ENCODE assay signal across 8 cellular contexts in the genomic region with DNA sequence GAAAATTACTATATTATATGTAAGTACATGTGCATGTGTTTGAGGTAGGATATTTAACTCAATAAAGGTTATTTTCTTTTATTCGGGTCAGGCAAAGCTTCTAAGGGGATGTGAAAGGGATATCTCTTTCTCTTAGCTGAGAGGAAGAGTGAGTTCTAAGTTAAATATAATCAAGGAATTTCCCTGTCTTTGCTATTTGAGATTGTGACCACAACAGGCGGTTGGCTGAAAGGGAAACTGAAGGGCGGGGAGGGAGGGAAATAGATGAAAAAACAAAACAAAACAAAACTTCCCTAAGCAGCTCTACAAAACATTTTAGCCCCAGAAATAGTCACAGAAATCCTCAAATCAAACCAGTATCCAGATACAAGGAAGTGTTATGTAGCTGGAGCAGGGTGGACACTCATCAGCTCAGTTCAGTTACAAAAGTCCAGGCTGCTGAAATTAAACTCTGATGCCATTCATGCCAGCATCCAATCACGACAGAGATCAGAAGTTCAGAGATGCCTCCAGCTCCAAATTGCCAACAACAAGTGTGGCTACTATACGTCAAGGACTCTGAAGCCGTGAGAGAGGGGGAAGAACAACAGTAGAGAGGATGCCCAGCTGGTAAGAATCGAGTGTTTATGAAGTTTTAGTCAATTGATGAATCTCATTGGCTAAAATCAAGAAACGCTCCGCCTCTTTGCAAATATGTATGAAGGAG. TPM values are rescaled to one million over a fixed set of nuclear protein-coding genes. Genes with fewer than 3 reads are reported as not detected.
DNase-seq lines count a peak whose midpoint lies in the region; ATAC-seq and TF ChIP-seq lines count a peak whose summit lies in the region.

No MANE protein-coding gene starts in this region.

- DNase-seq in OCI-M1 (lab: John Stamatoyannopoulos, UW) (peak; percentile 14), mucosa of descending colon (no peak), dedifferentiated amniotic fluid mesenchymal stem cell (ENCODE audit: extremely low spot score) (no peak), SHP77 treated with DMSO at 0.1 percent for 48 hours (lab: John Stamatoyannopoulos, UW) (no peak), NCI-H2029 treated with DMSO at 0.1 percent for 48 hours (lab: John Stamatoyannopoulos, UW) (no peak), posterior vena cava (ENCODE audit: low spot score) (no peak)

- TF ChIP-seq CTCF in mucosa of descending colon (IDR thresholded peaks at IDR 0.05), result no peak

- no peaks in the 10 kb centered on the region for H3K4me1 ChIP-seq in mucosa of descending colon (ENCODE audit: low read depth)

- intact Hi-C loops in mucosa of descending colon (cut with DNase I, micrococcal nuclease) (no loop called here), posterior vena cava (cut with DNase I) (no loop called here)

- H3K4me3 ChIP-seq in mucosa of descending colon, result no peak overlapping the region

- no peaks in the 10 kb centered on the region for H3K36me3 ChIP-seq in mucosa of descending colon (ENCODE audit: low read depth)

- H3K9me3 ChIP-seq in mucosa of descending colon, result no peaks in the 10 kb centered on the region

- peak; percentile 61 for ATAC-seq in GM18517 (IDR thresholded peaks at IDR 0.05; ENCODE audit: unreplicated experiment)
- peak; percentile 70 for ATAC-seq in HG02623 (IDR thresholded peaks at IDR 0.05; ENCODE audit: unreplicated experiment)
- ATAC-seq in mucosa of descending colon, result peak; percentile 43

RNA-seq across cellular contexts. Expression of gene TP63, which starts 0.4 kb away (rescaled TPM):
- total RNA-seq in mucosa of descending colon, result under 1 TPM in 2 of 3 donors, not detected in 1; 0.31 to 0.57 TPM
- under 1 TPM; 0.19 to 0.46 TPM for total RNA-seq in posterior vena cava
